ENCODE assay signal across 8 cellular contexts in genomic region chr6:89350281-89351037, GRCh38. TPM values are rescaled to one million over a fixed set of nuclear protein-coding genes. Genes with fewer than 3 reads are reported as not detected.
A peak's percentile ranks its signal among the peaks of the same experiment; 100 is the strongest.
DNase-seq lines count a peak whose midpoint lies in the region; ATAC-seq, FAIRE-seq and TF ChIP-seq lines count a peak whose summit lies in the region.

No MANE protein-coding gene starts in this region.

- H3F3A ChIP-seq in OCI-LY1 (ENCODE audit: insufficient read depth, low read length) = no peaks in the 10 kb centered on the region

- TF ChIP-seq CTCF in OCI-LY1 (IDR thresholded peaks at IDR 0.05; ENCODE audit: low read length) = no peak

- peaks cover 79% of the 10 kb centered on the region for H3K79me2 ChIP-seq in OCI-LY1 (ENCODE audit: insufficient read depth, low read length)

- peak overlapping the region; percentile 79 for H3K4me3 ChIP-seq in OCI-LY1 (ENCODE audit: low read depth, low read length, poor library complexity, severe bottlenecking)
- H3K4me3 ChIP-seq in effector memory CD4-positive, alpha-beta T cell (ENCODE audit: insufficient read depth, low read depth, low read length, poor library complexity, severe bottlenecking) = peak overlapping the region; percentile 14

- H3K27ac ChIP-seq in OCI-LY1 (ENCODE audit: low read depth, low read length, poor library complexity, severe bottlenecking) = peak overlapping the region; percentile 100
- H3K27ac ChIP-seq in effector memory CD4-positive, alpha-beta T cell (ENCODE audit: insufficient read depth, low read length, poor library complexity, severe bottlenecking) = peak overlapping the region; percentile 86

- H3K27me3 ChIP-seq in OCI-LY1 (ENCODE audit: insufficient read depth, low read length) = no peaks in the 10 kb centered on the region
- no peaks in the 10 kb centered on the region for H3K27me3 ChIP-seq in effector memory CD4-positive, alpha-beta T cell (replicated peaks; ENCODE audit: control insufficient read depth, insufficient read depth, low read length, poor library complexity, severe bottlenecking)

- no peak overlapping the region for H2AFZ ChIP-seq in OCI-LY1 (ENCODE audit: low read length)

- H3K9me2 ChIP-seq in OCI-LY1 (ENCODE audit: low read depth, low read length) = no peaks in the 10 kb centered on the region

- no peaks in the 10 kb centered on the region for H3K9me3 ChIP-seq in OCI-LY1 (ENCODE audit: low read length)
- no peaks in the 10 kb centered on the region for H3K9me3 ChIP-seq in effector memory CD4-positive, alpha-beta T cell (ENCODE audit: control insufficient read depth, low read length)

- H3K4me1 ChIP-seq in OCI-LY1 (ENCODE audit: insufficient read depth, low read length, severe bottlenecking) = peaks cover 76% of the 10 kb centered on the region
- H3K4me1 ChIP-seq in effector memory CD4-positive, alpha-beta T cell (ENCODE audit: control insufficient read depth, insufficient read depth, low read length, poor library complexity, severe bottlenecking) = peaks cover 18% of the 10 kb centered on the region

- ATAC-seq in GM18502 (IDR thresholded peaks at IDR 0.05; ENCODE audit: poor library complexity, unreplicated experiment) = peak; percentile 46
- peak; percentile 22 for ATAC-seq in HG02571 (IDR thresholded peaks at IDR 0.05; ENCODE audit: unreplicated experiment)

- peak overlapping the region; percentile 77 for H3K4me2 ChIP-seq in OCI-LY1 (ENCODE audit: low read length)

- no peak for DNase-seq in effector memory CD4-positive, alpha-beta T cell
- DNase-seq in renal cortical epithelial cell (ENCODE audit: low read depth) = peak; percentile 35
- no peak for DNase-seq in NCI-H128 (lab: John Stamatoyannopoulos, UW; ENCODE audit: unreplicated experiment)
- DNase-seq in HTR-8/SVneo (ENCODE audit: insufficient read length, low spot score) = no peak
- DNase-seq in NCI-H2081 (lab: John Stamatoyannopoulos, UW) = no peak

- H4K20me1 ChIP-seq in OCI-LY1 (ENCODE audit: insufficient read depth, low read length) = no peaks in the 10 kb centered on the region

- no peak for FAIRE-seq in HTR-8/SVneo (lab: Jason Lieb, UNC)

- peaks cover 35% of the 10 kb centered on the region for H3K36me3 ChIP-seq in OCI-LY1 (ENCODE audit: insufficient read depth, low read length)
- no peaks in the 10 kb centered on the region for H3K36me3 ChIP-seq in effector memory CD4-positive, alpha-beta T cell (ENCODE audit: control insufficient read depth, insufficient read depth, low read length)

- peak overlapping the region; percentile 93 for H3K9ac ChIP-seq in OCI-LY1 (ENCODE audit: low read length)

RNA-seq across cellular contexts. Expression of gene UBE2J1, which starts 2.1 kb away (rescaled TPM):
- 35.0 and 53.3 TPM in 2 replicates for total RNA-seq in renal cortical epithelial cell

RNA-seq across cellular contexts. Expression of gene GABRR2, which starts 35.4 kb away (rescaled TPM):
- 0.05 TPM in 1 of 2 replicates, not detected in the other for total RNA-seq in renal cortical epithelial cell
